ENCODE assay signal across 22 cellular contexts in the genomic region with DNA sequence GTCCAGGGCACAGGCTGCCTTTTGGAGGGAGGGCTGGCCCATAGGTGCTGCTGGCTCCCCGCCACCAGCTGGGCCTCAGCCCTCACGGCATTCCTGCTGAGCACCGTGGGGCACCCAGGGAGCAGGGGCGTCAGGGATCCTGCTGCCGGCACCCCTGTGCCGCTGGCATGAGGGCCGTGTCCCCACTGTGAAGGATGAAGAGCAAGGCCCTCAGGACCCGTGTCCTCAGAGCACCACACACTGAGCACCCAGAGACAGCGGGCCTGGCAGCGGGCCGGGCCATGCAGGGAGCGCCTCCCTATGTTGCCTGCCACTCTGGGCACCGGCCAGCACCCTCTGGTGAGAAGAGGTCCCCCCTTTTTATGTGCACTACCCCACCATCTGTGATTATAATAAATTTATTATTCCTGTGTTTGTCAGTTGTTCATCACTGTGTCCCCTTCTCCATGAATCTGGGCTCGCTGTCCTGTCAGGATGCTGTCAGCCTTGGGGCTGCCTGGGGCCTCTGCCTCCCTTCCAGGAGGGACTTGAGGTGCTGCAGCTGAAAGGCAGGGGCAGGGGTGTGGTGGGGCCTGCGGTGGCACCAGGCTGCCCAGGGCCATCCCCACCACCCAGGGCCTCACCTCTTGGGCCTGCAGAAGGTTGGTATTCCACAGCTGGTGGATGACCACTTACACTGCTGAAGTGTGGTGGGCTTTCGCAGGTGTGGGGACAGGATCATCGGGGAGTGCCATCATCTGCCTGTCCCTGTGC.
"Had no signal": no experiment of that assay in that cellular context is flagged by ENCODE, and none has a peak within 500 bp of the region (broad histone marks: within the 10 kb centered on the region; RNA-seq: fewer than 3 reads in every experiment).

No MANE protein-coding gene starts in this region.

- H3K27ac Mint-ChIP-seq: activated B cell treated with CpG ODN at 0.5 μM for 24 hours; activated CD4-positive, alpha-beta memory T cell treated with anti-CD3 and anti-CD28 coated beads, Interleukin-2, amount 10 ng/mL, durations not matched to agents 7 days and 5 days; activated naive CD8-positive, alpha-beta T cell treated with anti-CD3 and anti-CD28 coated beads, Interleukin-2, amount 10 ng/mL, durations not matched to agents 7 days and 5 days; activated T-cell treated with anti-CD3 and anti-CD28 coated beads, Interleukin-2, amount 50 U/mL, for 24 hours; activated T-helper 2 cell treated with anti-CD3 and anti-CD28 coated beads, Interferon-gamma antibody, Interleukin-2, Interleukin-4, amounts not matched to agents 10 μg/mL and 5 μg/mL and 100 μg/mL, durations not matched to agents 14 hours and 24 hours and 36 hours had no signal

- H3K4me3 ChIP-seq: body of pancreas, dorsolateral prefrontal cortex, hepatocyte, pancreas, smooth muscle cell, stomach, vagina had no signal

- H3K27me3 Mint-ChIP-seq: activated B cell treated with CpG ODN at 0.5 μM for 24 hours; activated CD4-positive, alpha-beta memory T cell treated with anti-CD3 and anti-CD28 coated beads, Interleukin-2, amount 10 ng/mL, durations not matched to agents 7 days and 5 days; activated naive CD8-positive, alpha-beta T cell treated with anti-CD3 and anti-CD28 coated beads, Interleukin-2, amount 10 ng/mL, durations not matched to agents 7 days and 5 days; activated T-cell treated with anti-CD3 and anti-CD28 coated beads, Interleukin-2, amount 50 U/mL, for 24 hours; naive B cell had no signal

- H3K4me1 ChIP-seq: body of pancreas, pancreas, stomach had no signal

- H3K36me3 Mint-ChIP-seq: activated naive CD8-positive, alpha-beta T cell treated with anti-CD3 and anti-CD28 coated beads, Interleukin-2, amount 10 ng/mL, durations not matched to agents 7 days and 5 days; naive B cell had no signal

- ATAC-seq: body of pancreas; sciatic nerve; stimulated activated effector memory CD8-positive, alpha-beta T cell treated with anti-CD3 and anti-CD28 coated beads, Interleukin-12 subunit alpha, Interleukin-12 subunit beta, amount 100 ng/mL, for 72 hours had no signal

- DNase-seq: activated B cell treated with CpG ODN at 0.5 μM for 24 hours; activated CD4-positive, alpha-beta memory T cell treated with anti-CD3 and anti-CD28 coated beads, Interleukin-2, amount 10 ng/mL, durations not matched to agents 7 days and 5 days; activated CD4-positive, alpha-beta T cell treated with anti-CD3 and anti-CD28 coated beads for 48 hours; activated naive CD4-positive, alpha-beta T cell treated with Interleukin-2 at 50 U/mL for 16 hours; activated naive CD8-positive, alpha-beta T cell treated with anti-CD3 and anti-CD28 coated beads, Interleukin-2, amount 10 ng/mL, durations not matched to agents 7 days and 5 days; activated T-cell treated with anti-CD3 and anti-CD28 coated beads, Interleukin-2, amount 50 U/mL, for 24 hours; amygdala; body of pancreas; central memory CD4-positive, alpha-beta T cell; dorsolateral prefrontal cortex; foreskin fibroblast; naive B cell; stimulated activated CD4-positive, alpha-beta T cell treated with anti-CD3 and anti-CD28 coated beads, Interleukin-4, amount 100 ng/mL, for 24 hours; stomach; trophoblast cell had no signal

- H3K27ac ChIP-seq: body of pancreas, hepatocyte, pancreas, stomach, vagina had no signal

- H3K9me3 Mint-ChIP-seq: activated B cell treated with CpG ODN at 0.5 μM for 24 hours; activated CD4-positive, alpha-beta memory T cell treated with anti-CD3 and anti-CD28 coated beads, Interleukin-2, amount 10 ng/mL, durations not matched to agents 7 days and 5 days; activated naive CD8-positive, alpha-beta T cell treated with anti-CD3 and anti-CD28 coated beads, Interleukin-2, amount 10 ng/mL, durations not matched to agents 7 days and 5 days; activated T-cell treated with anti-CD3 and anti-CD28 coated beads, Interleukin-2, amount 50 U/mL, for 24 hours; activated T-helper 2 cell treated with anti-CD3 and anti-CD28 coated beads, Interferon-gamma antibody, Interleukin-2, Interleukin-4, amounts not matched to agents 10 μg/mL and 5 μg/mL and 100 μg/mL, durations not matched to agents 14 hours and 24 hours and 36 hours; naive B cell; stimulated activated effector memory CD8-positive, alpha-beta T cell treated with anti-CD3 and anti-CD28 coated beads, Interleukin-12 subunit alpha, Interleukin-12 subunit beta, amount 100 ng/mL, for 72 hours had no signal

- H3K4me3 Mint-ChIP-seq: activated B cell treated with CpG ODN at 0.5 μM for 24 hours; activated CD4-positive, alpha-beta memory T cell treated with anti-CD3 and anti-CD28 coated beads, Interleukin-2, amount 10 ng/mL, durations not matched to agents 7 days and 5 days; activated naive CD8-positive, alpha-beta T cell treated with anti-CD3 and anti-CD28 coated beads, Interleukin-2, amount 10 ng/mL, durations not matched to agents 7 days and 5 days; activated T-cell treated with anti-CD3 and anti-CD28 coated beads, Interleukin-2, amount 50 U/mL, for 24 hours; stimulated activated effector memory CD8-positive, alpha-beta T cell treated with anti-CD3 and anti-CD28 coated beads, Interleukin-12 subunit alpha, Interleukin-12 subunit beta, amount 100 ng/mL, for 72 hours had no signal

- H3K4me1 Mint-ChIP-seq: activated B cell treated with CpG ODN at 0.5 μM for 24 hours; activated CD4-positive, alpha-beta memory T cell treated with anti-CD3 and anti-CD28 coated beads, Interleukin-2, amount 10 ng/mL, durations not matched to agents 7 days and 5 days; activated naive CD8-positive, alpha-beta T cell treated with anti-CD3 and anti-CD28 coated beads, Interleukin-2, amount 10 ng/mL, durations not matched to agents 7 days and 5 days had no signal

- H3K9me3 ChIP-seq: body of pancreas, pancreas, stomach, vagina had no signal

- H3K27me3 ChIP-seq: body of pancreas, dorsolateral prefrontal cortex, hepatocyte, pancreas, stomach, vagina had no signal
